In genomic region chr11:20364412-20364792, GRCh38 we compare ENCODE assay signal across 9 cellular contexts. TPM values are rescaled to one million over a fixed set of nuclear protein-coding genes. Genes with fewer than 3 reads are reported as not detected.
DNase-seq lines count a peak whose midpoint lies in the region; ATAC-seq and TF ChIP-seq lines count a peak whose summit lies in the region.
"Had no signal": no experiment of that assay in that cellular context is flagged by ENCODE, and none has a peak within 500 bp of the region (broad histone marks: within the 10 kb centered on the region; RNA-seq: fewer than 3 reads in every experiment).

No MANE protein-coding gene starts in this region.

- no peaks in the 10 kb centered on the region for H3K27me3 ChIP-seq in ascending aorta
- no peaks in the 10 kb centered on the region for H3K27me3 ChIP-seq in layer of hippocampus (ENCODE audit: control insufficient read depth, insufficient read depth, low read length)
- H3K27me3 ChIP-seq in tibial nerve: no peaks in the 10 kb centered on the region

- H3K27ac ChIP-seq in ascending aorta (peak overlapping the region; percentile 78 to 95), layer of hippocampus (ENCODE audit: low read depth, low read length) (peak overlapping the region; percentile 97), tibial nerve (peak overlapping the region; percentile 59 to 99 (median 98))
- H3K27ac ChIP-seq: cardiac muscle cell had no signal

- no peak for TF ChIP-seq POLR2A in tibial nerve (IDR thresholded peaks at IDR 0.05)

- peak overlapping the region; percentile 91 to 99 for H3K4me3 ChIP-seq in ascending aorta
- peak overlapping the region; percentile 56 to 98 (median 91) for H3K4me3 ChIP-seq in tibial nerve

- no peak for DNase-seq in Right ventricle myocardium inferior (ENCODE audit: missing footprints)
- no peak for DNase-seq in cardiac septum (ENCODE audit: low spot score)
- DNase-seq in ascending aorta (ENCODE audit: low spot score in 2 of 2): no peak
- DNase-seq in tibial nerve (ENCODE audit: low spot score in 2 of 2): no peak
- DNase-seq in omental fat pad (ENCODE audit: low spot score): no peak
- DNase-seq in NCI-H187 (lab: John Stamatoyannopoulos, UW): no peak
- DNase-seq in GF-D8 (lab: John Stamatoyannopoulos, UW): no peak

- H3K36me3 ChIP-seq in ascending aorta (peaks cover 0 to 6% of the 10 kb centered on the region in 2 donors), tibial nerve (peaks cover 0 to 4% (median 0%) of the 10 kb centered on the region in 3 donors)
- H3K36me3 ChIP-seq: cardiac muscle cell had no signal

- peaks cover 4 to 14% of the 10 kb centered on the region in 2 donors for H3K4me1 ChIP-seq in ascending aorta
- H3K4me1 ChIP-seq in tibial nerve: peaks cover 0 to 46% (median 15%) of the 10 kb centered on the region in 4 donors

- H3K9me3 ChIP-seq in ascending aorta (no peaks in the 10 kb centered on the region), tibial nerve (no peaks in the 10 kb centered on the region)

- intact Hi-C loops in Right ventricle myocardium inferior (cut with DNase I): loop anchor here (5.0 kb wide), 1 partner anchor 412 kb away; no protein-coding TSS in a partner anchor
- intact Hi-C loops in cardiac septum (cut with DNase I): no loop called here
- intact Hi-C loops in ascending aorta (cut with DNase I): loop anchor here (1.0 to 10.0 kb wide), 4 partner anchors 23 to 1660 kb away; partner anchors contain the start of gene PRMT3

- peak; percentile 35 for ATAC-seq in Right ventricle myocardium inferior
- ATAC-seq in omental fat pad (ENCODE audit: low FRiP score): no peak

- 63 to 87% methylated on average over 2 of the region's 2 CpGs for WGBS in tibial nerve, 2 donors

- no peak for TF ChIP-seq EP300 in tibial nerve (IDR thresholded peaks at IDR 0.05)

- TF ChIP-seq CTCF in ascending aorta (IDR thresholded peaks at IDR 0.05) (no peak), tibial nerve (IDR thresholded peaks at IDR 0.05) (peak in 1 of 5 experiments; percentile 2), omental fat pad (IDR thresholded peaks at IDR 0.05) (no peak)

RNA-seq across cellular contexts. Expression of gene HTATIP2, which starts 0.9 kb away (rescaled TPM):
- total RNA-seq in Right ventricle myocardium inferior (23.4 TPM), cardiac septum (20.1 TPM), ascending aorta (34.6 TPM), tibial nerve (10 to 100 TPM; 19.3 to 37.1 (median 28.5) TPM), omental fat pad (10 to 100 TPM; 21.7 to 69.7 (median 40.1) TPM)

RNA-seq across cellular contexts. Expression of gene PRMT3, which starts 23.1 kb away (rescaled TPM):
- total RNA-seq in Right ventricle myocardium inferior (13.3 TPM), cardiac septum (9.7 TPM), ascending aorta (1.2 TPM), tibial nerve (10 to 100 TPM; 17.8 to 29.4 (median 22.1) TPM), omental fat pad (10 to 100 TPM; 13.8 to 21.0 (median 16.0) TPM)
